22 cellular contexts compared by ENCODE assay signal in genomic region chr21:46413365-46413696, GRCh38.
"Had no signal": no experiment of that assay in that cellular context is flagged by ENCODE, and none has a peak within 500 bp of the region (broad histone marks: within the 10 kb centered on the region; RNA-seq: fewer than 3 reads in every experiment).

No MANE protein-coding gene starts in this region.

- H3K4me1 ChIP-seq: body of pancreas, left lung, parathyroid adenoma, right lobe of liver, stomach, vagina had no signal

- H3K27ac Mint-ChIP-seq: activated CD4-positive, alpha-beta T cell treated with anti-CD3 and anti-CD28 coated beads, Interleukin-2, amount 10 ng/mL, durations not matched to agents 7 days and 5 days; activated CD8-positive, alpha-beta memory T cell treated with anti-CD3 and anti-CD28 coated beads, Interleukin-2, amount 10 ng/mL, durations not matched to agents 7 days and 5 days; activated CD8-positive, alpha-beta T cell treated with anti-CD3 and anti-CD28 coated beads for 36 hours; activated naive CD8-positive, alpha-beta T cell treated with anti-CD3 and anti-CD28 coated beads, Interleukin-2, amount 50 U/mL, for 24 hours; mesothelial cell of epicardium; stimulated activated memory B cell treated with anti-CD40 and anti-IgM and Interleukin-4, amounts not matched to agents 10 μg/mL and 1 μg/mL and 100 μg/mL, for 72 hours had no signal

- H3K27me3 ChIP-seq: body of pancreas, left lung, right lobe of liver, stomach, vagina had no signal

- DNase-seq: activated CD4-positive, alpha-beta T cell treated with anti-CD3 and anti-CD28 coated beads, Interleukin-2, amount 10 ng/mL, durations not matched to agents 7 days and 5 days; activated CD8-positive, alpha-beta memory T cell treated with anti-CD3 and anti-CD28 coated beads, Interleukin-2, amount 10 ng/mL, durations not matched to agents 7 days and 5 days; activated CD8-positive, alpha-beta T cell treated with anti-CD3 and anti-CD28 coated beads for 36 hours; activated gamma-delta T cell; activated naive CD4-positive, alpha-beta T cell treated with anti-CD3 and anti-CD28 coated beads, Interleukin-2, amount 50 U/mL, for 16 hours; activated naive CD8-positive, alpha-beta T cell treated with anti-CD3 and anti-CD28 coated beads, Interleukin-2, amount 50 U/mL, for 24 hours; activated T-cell treated with anti-CD3 and anti-CD28 coated beads for 4 hours; body of pancreas; central memory CD4-positive, alpha-beta T cell; dermis blood vessel endothelial cell; effector CD8-positive, alpha-beta T cell; small intestine; stomach; trophoblast cell had no signal

- H3K9me3 Mint-ChIP-seq: activated CD4-positive, alpha-beta T cell treated with anti-CD3 and anti-CD28 coated beads, Interleukin-2, amount 10 ng/mL, durations not matched to agents 7 days and 5 days; activated CD8-positive, alpha-beta T cell treated with anti-CD3 and anti-CD28 coated beads for 36 hours; activated naive CD8-positive, alpha-beta T cell treated with anti-CD3 and anti-CD28 coated beads, Interleukin-2, amount 50 U/mL, for 24 hours; mesothelial cell of epicardium; naive thymus-derived CD8-positive, alpha-beta T cell; stimulated activated memory B cell treated with anti-CD40 and anti-IgM and Interleukin-4, amounts not matched to agents 10 μg/mL and 1 μg/mL and 100 μg/mL, for 72 hours had no signal

- H3K4me3 Mint-ChIP-seq: activated CD4-positive, alpha-beta T cell treated with anti-CD3 and anti-CD28 coated beads, Interleukin-2, amount 10 ng/mL, durations not matched to agents 7 days and 5 days; activated CD8-positive, alpha-beta memory T cell treated with anti-CD3 and anti-CD28 coated beads, Interleukin-2, amount 10 ng/mL, durations not matched to agents 7 days and 5 days; activated CD8-positive, alpha-beta T cell treated with anti-CD3 and anti-CD28 coated beads for 36 hours; activated naive CD8-positive, alpha-beta T cell treated with anti-CD3 and anti-CD28 coated beads, Interleukin-2, amount 50 U/mL, for 24 hours; mesothelial cell of epicardium; naive thymus-derived CD8-positive, alpha-beta T cell; stimulated activated memory B cell treated with anti-CD40 and anti-IgM and Interleukin-4, amounts not matched to agents 10 μg/mL and 1 μg/mL and 100 μg/mL, for 72 hours had no signal

- H3K9me3 ChIP-seq: body of pancreas, left lung, right lobe of liver, stomach, vagina had no signal

- H3K79me2 ChIP-seq: parathyroid adenoma had no signal

- ATAC-seq: activated CD4-positive, CD25-positive, alpha-beta regulatory T cell treated with anti-CD3 and anti-CD28 coated beads, Interleukin-2, amount 50 U/mL, for 24 hours; activated CD8-positive, alpha-beta memory T cell treated with anti-CD3 and anti-CD28 coated beads, Interleukin-2, amount 10 ng/mL, durations not matched to agents 7 days and 5 days; activated CD8-positive, alpha-beta T cell treated with anti-CD3 and anti-CD28 coated beads for 36 hours; activated naive CD8-positive, alpha-beta T cell treated with anti-CD3 and anti-CD28 coated beads, Interleukin-2, amount 50 U/mL, for 24 hours; body of pancreas; left lung; naive thymus-derived CD8-positive, alpha-beta T cell; right lobe of liver; stimulated activated memory B cell treated with anti-CD40 and anti-IgM and Interleukin-4, amounts not matched to agents 10 μg/mL and 1 μg/mL and 100 μg/mL, for 72 hours had no signal

- H3K9ac ChIP-seq: parathyroid adenoma had no signal

- H3K27ac ChIP-seq: body of pancreas, left lung, parathyroid adenoma, right lobe of liver, stomach, vagina had no signal

- H3K27me3 Mint-ChIP-seq: activated CD4-positive, alpha-beta T cell treated with anti-CD3 and anti-CD28 coated beads, Interleukin-2, amount 10 ng/mL, durations not matched to agents 7 days and 5 days; activated CD8-positive, alpha-beta memory T cell treated with anti-CD3 and anti-CD28 coated beads, Interleukin-2, amount 10 ng/mL, durations not matched to agents 7 days and 5 days; activated CD8-positive, alpha-beta T cell treated with anti-CD3 and anti-CD28 coated beads for 36 hours; activated naive CD8-positive, alpha-beta T cell treated with anti-CD3 and anti-CD28 coated beads, Interleukin-2, amount 50 U/mL, for 24 hours; naive thymus-derived CD8-positive, alpha-beta T cell; stimulated activated memory B cell treated with anti-CD40 and anti-IgM and Interleukin-4, amounts not matched to agents 10 μg/mL and 1 μg/mL and 100 μg/mL, for 72 hours had no signal

- H3K4me1 Mint-ChIP-seq: activated CD4-positive, alpha-beta T cell treated with anti-CD3 and anti-CD28 coated beads, Interleukin-2, amount 10 ng/mL, durations not matched to agents 7 days and 5 days; activated naive CD8-positive, alpha-beta T cell treated with anti-CD3 and anti-CD28 coated beads, Interleukin-2, amount 50 U/mL, for 24 hours; stimulated activated memory B cell treated with anti-CD40 and anti-IgM and Interleukin-4, amounts not matched to agents 10 μg/mL and 1 μg/mL and 100 μg/mL, for 72 hours had no signal

- H2AFZ ChIP-seq: parathyroid adenoma had no signal

- H3K4me3 ChIP-seq: body of pancreas, left lung, right lobe of liver, stomach, vagina had no signal
